ENCODE assay signal across 14 cellular contexts in genomic region chr9:133533878-133534277, GRCh38. TPM values are rescaled to one million over a fixed set of nuclear protein-coding genes. Genes with fewer than 3 reads are reported as not detected.
A peak's percentile ranks its signal among the peaks of the same experiment; 100 is the strongest.
DNase-seq lines count a peak whose midpoint lies in the region; ATAC-seq, FAIRE-seq and TF ChIP-seq lines count a peak whose summit lies in the region.
"Had no signal": no experiment of that assay in that cellular context is flagged by ENCODE, and none has a peak within 500 bp of the region (broad histone marks: within the 10 kb centered on the region; RNA-seq: fewer than 3 reads in every experiment).

No MANE protein-coding gene starts in this region.

- H3K4me3 ChIP-seq in BLaER1 treated with 17β-estradiol and CSF1 and Interleukin-3, amounts not matched to agents 10 nM and 100 nM, result peak overlapping the region in 7 of 10 experiments; percentile 8 to 46 (median 31); a peak in 7 of 20 replicates
- H3K4me3 ChIP-seq in heart left ventricle, result peak overlapping the region in 8 of 12 donors; percentile 46 to 61 (median 58)
- peak overlapping the region; percentile 25 for H3K4me3 ChIP-seq in ovary

- peak overlapping the region in 6 of 11 experiments; percentile 23 to 78 (median 64); a peak in 9 of 22 replicates for H3K27ac ChIP-seq in BLaER1 treated with 17β-estradiol and CSF1 and Interleukin-3, amounts not matched to agents 10 nM and 100 nM
- H3K27ac ChIP-seq in heart left ventricle, result peak overlapping the region in 10 of 12 donors; percentile 1 to 81 (median 57)
- H3K27ac ChIP-seq in ovary, result peak overlapping the region in 1 of 2 donors; percentile 46

- H3K9me3 ChIP-seq in BLaER1 treated with 17β-estradiol and CSF1 and Interleukin-3, amounts not matched to agents 10 nM and 100 nM (replicated peaks in 1 of 11), result no peaks in the 10 kb centered on the region
- H3K9me3 ChIP-seq in heart left ventricle (no peaks in the 10 kb centered on the region), ovary (no peaks in the 10 kb centered on the region)

- FAIRE-seq in GM19239 (lab: Jason Lieb, UNC), result no peak

- peaks cover 34 to 78% (median 74%) of the 10 kb centered on the region in 10 experiments for H3K4me1 ChIP-seq in BLaER1 treated with 17β-estradiol and CSF1 and Interleukin-3, amounts not matched to agents 10 nM and 100 nM
- H3K4me1 ChIP-seq in heart left ventricle (peaks cover 0 to 57% (median 25%) of the 10 kb centered on the region in 12 donors), ovary (ENCODE audit: insufficient read depth) (peaks cover 15% of the 10 kb centered on the region)

- TF ChIP-seq EP300 in ovary (IDR thresholded peaks at IDR 0.05), result no peak

- peaks cover 6 to 70% (median 11%) of the 10 kb centered on the region in 11 experiments; a peak in 21 of 22 replicates for H3K27me3 ChIP-seq in BLaER1 treated with 17β-estradiol and CSF1 and Interleukin-3, amounts not matched to agents 10 nM and 100 nM
- H3K27me3 ChIP-seq in heart left ventricle (peaks cover 0 to 18% (median 0%) of the 10 kb centered on the region in 9 donors), ovary (no peaks in the 10 kb centered on the region)

- intact Hi-C loops in heart left ventricle (cut with DNase I) (loop anchor here (1.0 to 10.0 kb wide), 7 partner anchors 49 to 461 kb away; partner anchors contain the start of gene VAV2 (in 1 of the 10)), ovary (cut with DNase I) (loop anchor here in 1 of 4 donors (5.0 kb wide), 1 partner anchor 193 kb away; no protein-coding TSS in a partner anchor)

- H3K36me3 ChIP-seq in BLaER1 treated with 17β-estradiol and CSF1 and Interleukin-3, amounts not matched to agents 10 nM and 100 nM, result no peaks in the 10 kb centered on the region
- no peaks in the 10 kb centered on the region for H3K36me3 ChIP-seq in heart left ventricle
- no peaks in the 10 kb centered on the region for H3K36me3 ChIP-seq in ovary

- peak overlapping the region in 8 of 11 experiments; percentile 37 to 77 (median 58); a peak in 13 of 22 replicates for H3K9ac ChIP-seq in BLaER1 treated with 17β-estradiol and CSF1 and Interleukin-3, amounts not matched to agents 10 nM and 100 nM

- ATAC-seq in heart left ventricle, result peak in 3 of 4 donors; percentile 1 to 20 (median 2)
- ATAC-seq in GM19463 (IDR thresholded peaks at IDR 0.05; ENCODE audit: unreplicated experiment), result no peak
- ATAC-seq in HG02798 (IDR thresholded peaks at IDR 0.05; ENCODE audit: poor library complexity, unreplicated experiment), result no peak
- no peak for ATAC-seq in HG02678 (IDR thresholded peaks at IDR 0.05; ENCODE audit: unreplicated experiment)
- ATAC-seq: effector memory CD8-positive, alpha-beta T cell had no signal

- WGBS in heart left ventricle, 4 donors, result 40 to 49% (median 47%) methylated on average over 7 to 11 of the region's 11 CpGs
- 20 to 40% (median 38%) methylated on average over 11 of the region's 11 CpGs for WGBS in ovary, 3 donors

- TF ChIP-seq CTCF in heart left ventricle (IDR thresholded peaks at IDR 0.05) (no peak), ovary (IDR thresholded peaks at IDR 0.05) (no peak)

- TF ChIP-seq POLR2A in heart left ventricle (IDR thresholded peaks at IDR 0.05), result no peak
- no peak for TF ChIP-seq POLR2A in ovary (IDR thresholded peaks at IDR 0.05)

- H3K4me2 ChIP-seq in BLaER1 treated with 17β-estradiol and CSF1 and Interleukin-3, amounts not matched to agents 10 nM and 100 nM, result peak overlapping the region; percentile 69 to 99 (median 89)

- H4K20me1 ChIP-seq in BLaER1 treated with 17β-estradiol and CSF1 and Interleukin-3, amounts not matched to agents 10 nM and 100 nM, result peaks cover 0 to 47% (median 0%) of the 10 kb centered on the region in 11 experiments; a peak in 9 of 22 replicates

- DNase-seq in SK-N-DZ (ENCODE audit: low spot score), result peak; percentile 44
- peak in 1 of 5 donors; percentile 58 for DNase-seq in heart left ventricle
- DNase-seq in ovary, result no peak
- DNase-seq in GM19239 (ENCODE audit: insufficient read length, low spot score), result no peak
- DNase-seq: Calu3; effector memory CD8-positive, alpha-beta T cell; T1000 had no signal

RNA-seq across cellular contexts. Expression of gene ADAMTSL2, which starts 0.6 kb away (rescaled TPM):
- polyA plus RNA-seq in SK-N-DZ (2014; cell fraction: cytosol; rRNA removed), result 6.8 and 6.9 TPM in 2 replicates
- 9.5 and 10.8 TPM in 2 replicates for polyA plus RNA-seq in SK-N-DZ (2014; cell fraction: nucleus; rRNA removed)
- total RNA-seq in heart left ventricle (1 to 10 TPM; 2.3 to 5.1 (median 4.2) TPM), ovary (10 to 100 TPM in 1 of 7 donors, 1 to 10 TPM in 6; 1.3 to 18.5 (median 1.9) TPM)
- polyA plus RNA-seq in heart left ventricle (1 to 10 TPM; 2.3 to 3.5 TPM), ovary (1 to 10 TPM in 1 of 2 donors, under 1 TPM in 1; 0.27 to 1.9 TPM)
- total RNA-seq: activated T-helper 2 cell treated with anti-CD3 and anti-CD28 coated beads, Interferon-gamma antibody, Interleukin-2, Interleukin-4, amounts not matched to agents 10 μg/mL and 5 μg/mL and 100 μg/mL, durations not matched to agents 14 hours and 24 hours and 36 hours had no signal

RNA-seq across cellular contexts. Expression of gene MYMK, which starts 9.1 kb away (rescaled TPM):
- polyA plus RNA-seq in SK-N-DZ (2014; cell fraction: cytosol; rRNA removed), result not detected in 2 replicates
- polyA plus RNA-seq in SK-N-DZ (2014; cell fraction: nucleus; rRNA removed), result not detected in 2 replicates
- total RNA-seq in heart left ventricle (not detected), ovary (not detected)
- polyA plus RNA-seq in heart left ventricle (not detected), ovary (not detected)
- total RNA-seq: activated T-helper 2 cell treated with anti-CD3 and anti-CD28 coated beads, Interferon-gamma antibody, Interleukin-2, Interleukin-4, amounts not matched to agents 10 μg/mL and 5 μg/mL and 100 μg/mL, durations not matched to agents 14 hours and 24 hours and 36 hours; Calu3; kidney epithelial cell; temporal lobe had no signal

RNA-seq across cellular contexts. Expression of gene SLC2A6, which starts 55.0 kb away (rescaled TPM):
- 12.3 and 16.2 TPM in 2 replicates for polyA plus RNA-seq in SK-N-DZ (2014; cell fraction: cytosol; rRNA removed)
- polyA plus RNA-seq in SK-N-DZ (2014; cell fraction: nucleus; rRNA removed), result 11.7 and 14.6 TPM in 2 replicates
- 10 to 100 TPM in 1 of 9 donors, 1 to 10 TPM in 8; 1.8 to 10.4 (median 3.2) TPM for total RNA-seq in heart left ventricle
- 1 to 10 TPM; 2.7 to 4.9 TPM for polyA plus RNA-seq in heart left ventricle
- 1 to 10 TPM in 4 of 7 donors, under 1 TPM in 3; 0.48 to 7.4 (median 1.1) TPM for total RNA-seq in ovary
- under 1 TPM; 0.37 to 0.93 TPM for polyA plus RNA-seq in ovary

Comparison
In these comparisons a context has a peak if more than half of its experiments do, and no peak if none do; other contexts are left out.
1. ATAC-seq: peak in heart left ventricle (3 of 4); none in GM19463 (single experiment), HG02798 (single experiment) and HG02678 (single experiment).
2. Peak in every context shown above with its lines, with median percentiles within 50 percentile points of each other: H3K4me3 ChIP-seq.